In the genomic region with DNA sequence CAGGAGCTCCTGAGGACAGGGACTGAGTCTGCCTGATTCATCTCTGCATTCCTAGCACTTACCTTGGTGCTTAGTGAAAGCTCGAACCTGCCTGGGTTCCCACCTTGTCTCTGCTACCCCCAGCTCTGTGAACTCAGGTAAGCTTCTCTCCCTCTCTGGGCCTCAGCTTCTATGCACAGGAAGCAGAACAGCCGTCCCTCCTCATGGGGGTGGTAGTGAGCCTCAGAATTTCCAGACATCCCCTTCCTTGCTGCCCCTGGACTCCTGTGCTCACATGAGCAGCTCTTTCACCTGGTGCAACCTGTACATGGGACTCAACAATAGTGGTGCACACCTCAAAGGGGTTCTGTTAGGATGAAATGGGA, we compare ENCODE assay signal across 1 cellular context.
TF ChIP-seq lines count a peak whose summit lies in the region.

No MANE protein-coding gene starts in this region.

TF ChIP-seq in HCT116, 20 proteins besides CTCF, POLR2A, EP300 and RAD21:
- TF ChIP-seq, protein P1, sequence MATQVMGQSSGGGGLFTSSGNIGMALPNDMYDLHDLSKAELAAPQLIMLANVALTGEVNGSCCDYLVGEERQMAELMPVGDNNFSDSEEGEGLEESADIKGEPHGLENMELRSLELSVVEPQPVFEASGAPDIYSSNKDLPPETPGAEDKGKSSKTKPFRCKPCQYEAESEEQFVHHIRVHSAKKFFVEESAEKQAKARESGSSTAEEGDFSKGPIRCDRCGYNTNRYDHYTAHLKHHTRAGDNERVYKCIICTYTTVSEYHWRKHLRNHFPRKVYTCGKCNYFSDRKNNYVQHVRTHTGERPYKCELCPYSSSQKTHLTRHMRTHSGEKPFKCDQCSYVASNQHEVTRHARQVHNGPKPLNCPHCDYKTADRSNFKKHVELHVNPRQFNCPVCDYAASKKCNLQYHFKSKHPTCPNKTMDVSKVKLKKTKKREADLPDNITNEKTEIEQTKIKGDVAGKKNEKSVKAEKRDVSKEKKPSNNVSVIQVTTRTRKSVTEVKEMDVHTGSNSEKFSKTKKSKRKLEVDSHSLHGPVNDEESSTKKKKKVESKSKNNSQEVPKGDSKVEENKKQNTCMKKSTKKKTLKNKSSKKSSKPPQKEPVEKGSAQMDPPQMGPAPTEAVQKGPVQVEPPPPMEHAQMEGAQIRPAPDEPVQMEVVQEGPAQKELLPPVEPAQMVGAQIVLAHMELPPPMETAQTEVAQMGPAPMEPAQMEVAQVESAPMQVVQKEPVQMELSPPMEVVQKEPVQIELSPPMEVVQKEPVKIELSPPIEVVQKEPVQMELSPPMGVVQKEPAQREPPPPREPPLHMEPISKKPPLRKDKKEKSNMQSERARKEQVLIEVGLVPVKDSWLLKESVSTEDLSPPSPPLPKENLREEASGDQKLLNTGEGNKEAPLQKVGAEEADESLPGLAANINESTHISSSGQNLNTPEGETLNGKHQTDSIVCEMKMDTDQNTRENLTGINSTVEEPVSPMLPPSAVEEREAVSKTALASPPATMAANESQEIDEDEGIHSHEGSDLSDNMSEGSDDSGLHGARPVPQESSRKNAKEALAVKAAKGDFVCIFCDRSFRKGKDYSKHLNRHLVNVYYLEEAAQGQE (IDR thresholded peaks at IDR 0.05; ENCODE audit: low read depth), result no peak
- TF ChIP-seq JUND (IDR thresholded peaks at IDR 0.05), result no peak
- TF ChIP-seq, protein P2, sequence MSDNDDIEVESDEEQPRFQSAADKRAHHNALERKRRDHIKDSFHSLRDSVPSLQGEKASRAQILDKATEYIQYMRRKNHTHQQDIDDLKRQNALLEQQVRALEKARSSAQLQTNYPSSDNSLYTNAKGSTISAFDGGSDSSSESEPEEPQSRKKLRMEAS (IDR thresholded peaks at IDR 0.05), result no peak
- TF ChIP-seq SP1 (IDR thresholded peaks at IDR 0.05; ENCODE audit: low read depth), result no peak
- TF ChIP-seq YY1 (IDR thresholded peaks at IDR 0.05; ENCODE audit: extremely low read depth, insufficient replicate concordance, low read depth, low read length), result no peak
- no peak for TF ChIP-seq CEBPB (IDR thresholded peaks at IDR 0.05; ENCODE audit: low read depth)
- no peak for TF ChIP-seq POLR2AphosphoS5 (IDR thresholded peaks at IDR 0.05; ENCODE audit: low read depth, low read length)
- TF ChIP-seq, protein P3, sequence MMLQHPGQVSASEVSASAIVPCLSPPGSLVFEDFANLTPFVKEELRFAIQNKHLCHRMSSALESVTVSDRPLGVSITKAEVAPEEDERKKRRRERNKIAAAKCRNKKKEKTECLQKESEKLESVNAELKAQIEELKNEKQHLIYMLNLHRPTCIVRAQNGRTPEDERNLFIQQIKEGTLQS (IDR thresholded peaks at IDR 0.05), result no peak
